32 cellular contexts compared by ENCODE assay signal in the genomic region with DNA sequence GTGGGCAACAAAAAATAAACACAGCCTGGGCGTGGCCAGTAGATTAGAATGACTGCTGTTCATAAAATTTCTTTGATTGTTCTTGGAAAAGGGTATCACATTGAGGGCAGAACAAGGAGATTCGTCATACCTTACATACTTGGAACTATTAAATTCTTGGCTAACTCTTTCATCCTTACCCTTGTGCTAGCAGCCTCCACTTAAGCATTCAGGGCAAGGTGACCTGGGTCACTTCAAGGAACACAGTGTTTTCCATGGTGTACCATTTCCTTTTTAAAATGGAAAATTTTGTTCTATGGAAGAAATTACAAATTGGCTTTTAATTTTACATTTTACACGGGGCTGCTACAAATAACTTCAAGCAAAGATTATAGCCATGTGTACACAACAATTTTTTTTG.
"Had no signal": no experiment of that assay in that cellular context is flagged by ENCODE, and none has a peak within 500 bp of the region (broad histone marks: within the 10 kb centered on the region; RNA-seq: fewer than 3 reads in every experiment).

No MANE protein-coding gene starts in this region.

- H3K4me1 Mint-ChIP-seq: brain; memory B cell; naive thymus-derived CD8-positive, alpha-beta T cell; neural crest cell had no signal

- H3K27me3 ChIP-seq: cardiac muscle cell, right lobe of liver, upper lobe of left lung had no signal

- FAIRE-seq: endothelial cell of umbilical vein, kidney, TTC549 had no signal

- H3K27ac Mint-ChIP-seq: activated naive CD8-positive, alpha-beta T cell; brain; memory B cell had no signal

- H3K36me3 ChIP-seq: cardiac muscle cell, gastroesophageal sphincter, right lobe of liver, thoracic aorta, upper lobe of left lung had no signal

- H3K4me3 ChIP-seq: cardiac muscle cell, coronary artery, dorsolateral prefrontal cortex, gastroesophageal sphincter, right lobe of liver, skin epidermis, thoracic aorta, upper lobe of left lung had no signal

- H3K9me3 Mint-ChIP-seq: memory B cell; naive thymus-derived CD8-positive, alpha-beta T cell had no signal

- H2AFZ ChIP-seq: parathyroid adenoma had no signal

- H3K9me3 ChIP-seq: gastroesophageal sphincter, right lobe of liver, thoracic aorta, upper lobe of left lung had no signal

- H3K9ac ChIP-seq: parathyroid adenoma had no signal

- H3K4me1 ChIP-seq: gastroesophageal sphincter, parathyroid adenoma, right lobe of liver had no signal

- H3K27ac ChIP-seq: cardiac muscle cell, coronary artery, dorsolateral prefrontal cortex, gastroesophageal sphincter, parathyroid adenoma, right lobe of liver, skin epidermis, thoracic aorta, upper lobe of left lung, VCaP had no signal

- ATAC-seq: gastroesophageal sphincter; left colon; naive thymus-derived CD8-positive, alpha-beta T cell; right lobe of liver; stimulated activated naive CD8-positive, alpha-beta T cell treated with anti-CD3 and anti-CD28 coated beads, Interleukin-15, Interleukin-2, amounts not matched to agents 100 U/mL and 50 U/mL, for 24 hours had no signal

- DNase-seq: activated CD4-positive, alpha-beta T cell treated with anti-CD3 and anti-CD28 coated beads for 4 hours; activated CD4-positive, alpha-beta T cell treated with anti-CD3 and anti-CD28 coated beads, Interleukin-2, amount 50 U/mL, for 4 hours; activated effector memory CD4-positive, alpha-beta T cell treated with Interleukin-2 at 50 U/mL for 16 hours; activated naive CD4-positive, alpha-beta T cell treated with Interleukin-2 at 50 U/mL for 16 hours; activated T-cell treated with anti-CD3 and anti-CD28 coated beads for 4 hours; anterior cingulate cortex; dorsolateral prefrontal cortex; effector memory CD4-positive, alpha-beta T cell; hippocampal formation; kidney; left colon; midbrain; naive thymus-derived CD8-positive, alpha-beta T cell; nucleus accumbens; right lobe of liver; stimulated activated CD4-positive, alpha-beta T cell treated with anti-CD3 and anti-CD28 coated beads, Interleukin-12 subunit alpha, Interleukin-12 subunit beta, amount 100 ng/mL, for 4 hours; stimulated activated CD4-positive, alpha-beta T cell treated with anti-CD3 and anti-CD28 coated beads, Interleukin-4, amount 100 ng/mL, for 1 hour; stimulated activated naive CD8-positive, alpha-beta T cell treated with anti-CD3 and anti-CD28 coated beads, Interleukin-15, Interleukin-2, amounts not matched to agents 100 U/mL and 50 U/mL, for 24 hours; upper lobe of left lung had no signal

- H3K4me3 Mint-ChIP-seq: activated naive CD8-positive, alpha-beta T cell; brain; memory B cell; naive thymus-derived CD8-positive, alpha-beta T cell; neural crest cell had no signal

- H3K36me3 Mint-ChIP-seq: activated naive CD8-positive, alpha-beta T cell; brain; memory B cell; naive thymus-derived CD8-positive, alpha-beta T cell had no signal

- H3K79me2 ChIP-seq: parathyroid adenoma had no signal
